19 cellular contexts compared by ENCODE assay signal in the genomic region with DNA sequence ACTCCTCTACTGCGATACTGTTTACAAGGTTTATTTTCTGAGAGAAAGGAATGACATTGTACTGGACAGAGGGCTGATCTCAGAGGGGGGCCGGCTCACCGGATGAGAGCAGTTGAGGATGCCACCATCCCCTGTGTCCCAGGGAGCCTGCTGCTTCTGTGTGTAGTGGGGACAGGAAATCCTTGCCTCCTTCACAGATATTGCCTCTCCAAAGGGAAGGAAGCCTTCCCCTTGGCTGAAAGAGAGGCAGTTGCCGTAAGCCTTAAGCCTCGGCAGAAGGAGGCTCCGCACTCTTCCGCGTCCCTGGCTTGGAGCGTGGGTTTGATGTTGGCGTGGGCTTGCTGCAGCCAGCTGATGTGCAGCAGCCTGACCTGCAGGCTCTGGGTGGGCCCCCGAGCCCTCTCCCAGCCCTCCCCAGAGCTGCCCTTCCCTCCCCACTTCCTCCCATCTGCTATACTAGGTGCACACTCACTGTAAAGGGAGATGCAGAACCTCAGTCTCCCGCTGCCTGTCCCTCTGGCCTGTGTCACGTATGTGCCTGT.
"Had no signal": no experiment of that assay in that cellular context is flagged by ENCODE, and none has a peak within 500 bp of the region (broad histone marks: within the 10 kb centered on the region; RNA-seq: fewer than 3 reads in every experiment).

No MANE protein-coding gene starts in this region.

- H3K4me3 Mint-ChIP-seq: activated naive CD4-positive, alpha-beta T cell treated with anti-CD3 and anti-CD28 coated beads for 36 hours; activated naive CD8-positive, alpha-beta T cell treated with anti-CD3 and anti-CD28 coated beads, Interleukin-2, amount 50 U/mL, for 24 hours; activated T-helper 17 cell treated with anti-CD3 and anti-CD28 coated beads, Interleukin-2, amount 50 U/mL, for 72 hours; T-cell had no signal

- H3K36me3 ChIP-seq: cardiac muscle cell, esophagus squamous epithelium, sigmoid colon, thyroid gland, uterus had no signal

- H3K27me3 ChIP-seq: cardiac muscle cell, sigmoid colon, thyroid gland, uterus had no signal

- H3K9me3 Mint-ChIP-seq: activated naive CD4-positive, alpha-beta T cell treated with anti-CD3 and anti-CD28 coated beads for 36 hours; activated naive CD8-positive, alpha-beta T cell treated with anti-CD3 and anti-CD28 coated beads, Interleukin-2, amount 50 U/mL, for 24 hours; activated T-helper 17 cell treated with anti-CD3 and anti-CD28 coated beads, Interleukin-2, amount 50 U/mL, for 72 hours; T-cell had no signal

- H3K4me1 Mint-ChIP-seq: activated T-helper 17 cell treated with anti-CD3 and anti-CD28 coated beads, Interleukin-2, amount 50 U/mL, for 72 hours had no signal

- H3K9me3 ChIP-seq: esophagus squamous epithelium, psoas muscle, sigmoid colon, thyroid gland, uterus had no signal

- H3K4me3 ChIP-seq: cardiac muscle cell, esophagus squamous epithelium, lung, psoas muscle, sigmoid colon, thyroid gland, uterus had no signal

- H3K4me1 ChIP-seq: uterus had no signal

- H3K27ac Mint-ChIP-seq: activated naive CD4-positive, alpha-beta T cell treated with anti-CD3 and anti-CD28 coated beads for 36 hours; activated naive CD8-positive, alpha-beta T cell treated with anti-CD3 and anti-CD28 coated beads, Interleukin-2, amount 50 U/mL, for 24 hours; activated T-helper 17 cell treated with anti-CD3 and anti-CD28 coated beads, Interleukin-2, amount 50 U/mL, for 72 hours; T-cell had no signal

- DNase-seq: activated CD4-positive, alpha-beta T cell treated with anti-CD3 and anti-CD28 coated beads for 1 hour; activated CD4-positive, alpha-beta T cell treated with anti-CD3 and anti-CD28 coated beads, Interleukin-2, amount 50 U/mL, for 4 hours; activated naive CD4-positive, alpha-beta T cell treated with anti-CD3 and anti-CD28 coated beads for 36 hours; activated naive CD8-positive, alpha-beta T cell treated with anti-CD3 and anti-CD28 coated beads, Interleukin-2, amount 50 U/mL, for 24 hours; effector CD8-positive, alpha-beta T cell; esophagus squamous epithelium; foreskin fibroblast; glutamatergic neuron; kidney glomerular epithelial cell; midbrain; psoas muscle; sigmoid colon; stimulated activated CD4-positive, alpha-beta T cell treated with anti-CD3 and anti-CD28 coated beads, Interleukin-1b, Interleukin-23, amount 100 ng/mL, for 48 hours; T-cell; thyroid gland; uterus had no signal

- ATAC-seq: activated naive CD8-positive, alpha-beta T cell treated with anti-CD3 and anti-CD28 coated beads, Interleukin-2, amount 50 U/mL, for 24 hours; activated T-helper 17 cell treated with anti-CD3 and anti-CD28 coated beads, Interleukin-2, amount 50 U/mL, for 72 hours; T-cell had no signal

- H3K27ac ChIP-seq: cardiac muscle cell, esophagus squamous epithelium, psoas muscle, sigmoid colon, thyroid gland, uterus had no signal
